9 cellular contexts compared by ENCODE assay signal in genomic region chr5:141022384-141022783, GRCh38. TPM values are rescaled to one million over a fixed set of nuclear protein-coding genes. Genes with fewer than 3 reads are reported as not detected.
"Had no signal": no experiment of that assay in that cellular context is flagged by ENCODE, and none has a peak within 500 bp of the region (broad histone marks: within the 10 kb centered on the region; RNA-seq: fewer than 3 reads in every experiment).

No MANE protein-coding gene starts in this region.

- H3K4me3 Mint-ChIP-seq: IgD-negative memory B cell had no signal

- H3K36me3 Mint-ChIP-seq: IgD-negative memory B cell had no signal

- H3K9ac ChIP-seq: KMS-11 had no signal

- H3K4me1 Mint-ChIP-seq: IgD-negative memory B cell had no signal

- H3K27ac ChIP-seq: HL-60, KMS-11 had no signal

- H3K4me3 ChIP-seq: K562 had no signal

- ATAC-seq: K562 had no signal

- H3K4me2 ChIP-seq: KMS-11 had no signal

- H3K27me3 Mint-ChIP-seq: IgD-negative memory B cell had no signal

- DNase-seq: KBM-7, KG1 had no signal

- H3K27ac Mint-ChIP-seq: IgD-negative memory B cell had no signal

- FAIRE-seq: HTR-8/SVneo, K562 had no signal

RNA-seq across cellular contexts. Expression of gene PCDHB1, which starts 28.8 kb away (rescaled TPM):
- total RNA-seq: HT-29, HT1080, K562 had no signal
- polyA plus RNA-seq: IgD-negative memory B cell, K562 had no signal

RNA-seq across cellular contexts. Expression of gene PCDHAC2, which starts 56.1 kb away (rescaled TPM):
- total RNA-seq: HT1080, K562 had no signal
- polyA plus RNA-seq: IgD-negative memory B cell had no signal
